ENCODE assay signal across 24 cellular contexts in genomic region chr18:9659499-9660387, GRCh38.
"Had no signal": no experiment of that assay in that cellular context is flagged by ENCODE, and none has a peak within 500 bp of the region (broad histone marks: within the 10 kb centered on the region; RNA-seq: fewer than 3 reads in every experiment).

No MANE protein-coding gene starts in this region.

- DNase-seq: activated B cell treated with CpG ODN at 0.5 μM for 24 hours; activated CD4-positive, alpha-beta T cell treated with anti-CD3 and anti-CD28 coated beads for 4 hours; activated CD8-positive, alpha-beta T cell treated with anti-CD3 and anti-CD28 coated beads for 36 hours; activated naive CD4-positive, alpha-beta T cell treated with Interleukin-2 at 50 U/mL for 16 hours; activated naive CD8-positive, alpha-beta T cell treated with anti-CD3 and anti-CD28 coated beads, Interleukin-2, amount 10 ng/mL, durations not matched to agents 7 days and 5 days; activated T-cell treated with anti-CD3 and anti-CD28 coated beads, Interleukin-2, amount 50 U/mL, for 1 hour; amygdala; body of pancreas; caudate nucleus; dorsolateral prefrontal cortex; endodermal cell; heart left ventricle; kidney glomerular epithelial cell; left ventricle myocardium inferior; pancreas; right lobe of liver; small intestine; stimulated activated CD4-positive, alpha-beta T cell treated with anti-CD3 and anti-CD28 coated beads, Interleukin-15, amount 100 ng/mL, for 24 hours; stimulated activated CD4-positive, alpha-beta T cell treated with anti-CD3 and anti-CD28 coated beads, Interleukin-2, amount 100 ng/mL, for 48 hours; transverse colon had no signal

- H3K36me3 Mint-ChIP-seq: activated naive CD8-positive, alpha-beta T cell treated with anti-CD3 and anti-CD28 coated beads, Interleukin-2, amount 10 ng/mL, durations not matched to agents 7 days and 5 days had no signal

- ATAC-seq: activated CD8-positive, alpha-beta T cell treated with anti-CD3 and anti-CD28 coated beads for 36 hours; activated T-helper 17 cell treated with anti-CD3 and anti-CD28 coated beads, Interleukin-2, amount 50 U/mL, for 72 hours; body of pancreas; gastroesophageal sphincter; heart left ventricle; pancreas had no signal

- H3K4me1 ChIP-seq: body of pancreas, gastroesophageal sphincter, heart left ventricle, left ventricle myocardium inferior, pancreas, right lobe of liver, transverse colon had no signal

- H3K27me3 Mint-ChIP-seq: activated B cell treated with CpG ODN at 0.5 μM for 24 hours; activated CD8-positive, alpha-beta T cell treated with anti-CD3 and anti-CD28 coated beads for 36 hours; stimulated activated naive CD8-positive, alpha-beta T cell treated with anti-CD3 and anti-CD28 coated beads, Interleukin-15, Interleukin-2, amounts not matched to agents 100 ng/mL and 50 ng/mL, for 24 hours had no signal

- H3K9me3 Mint-ChIP-seq: activated B cell treated with CpG ODN at 0.5 μM for 24 hours; activated CD8-positive, alpha-beta T cell treated with anti-CD3 and anti-CD28 coated beads for 36 hours; activated naive CD8-positive, alpha-beta T cell treated with anti-CD3 and anti-CD28 coated beads, Interleukin-2, amount 10 ng/mL, durations not matched to agents 7 days and 5 days; activated T-helper 17 cell treated with anti-CD3 and anti-CD28 coated beads, Interleukin-2, amount 50 U/mL, for 72 hours; endodermal cell; stimulated activated naive CD8-positive, alpha-beta T cell treated with anti-CD3 and anti-CD28 coated beads, Interleukin-15, Interleukin-2, amounts not matched to agents 100 ng/mL and 50 ng/mL, for 24 hours; T-helper 2 cell treated with Interferon-gamma antibody and Interleukin-4, amounts not matched to agents 5 μg/mL and 100 μg/mL, for 36 hours had no signal

- H3K4me3 Mint-ChIP-seq: activated B cell treated with CpG ODN at 0.5 μM for 24 hours; activated CD8-positive, alpha-beta T cell treated with anti-CD3 and anti-CD28 coated beads for 36 hours; activated naive CD8-positive, alpha-beta T cell treated with anti-CD3 and anti-CD28 coated beads, Interleukin-2, amount 10 ng/mL, durations not matched to agents 7 days and 5 days; activated T-helper 17 cell treated with anti-CD3 and anti-CD28 coated beads, Interleukin-2, amount 50 U/mL, for 72 hours; endodermal cell; stimulated activated naive CD8-positive, alpha-beta T cell treated with anti-CD3 and anti-CD28 coated beads, Interleukin-15, Interleukin-2, amounts not matched to agents 100 ng/mL and 50 ng/mL, for 24 hours; T-helper 2 cell treated with Interferon-gamma antibody and Interleukin-4, amounts not matched to agents 5 μg/mL and 100 μg/mL, for 36 hours had no signal

- H3K4me3 ChIP-seq: body of pancreas, dorsolateral prefrontal cortex, gastroesophageal sphincter, heart left ventricle, left ventricle myocardium inferior, pancreas, right lobe of liver, transverse colon had no signal

- H3K27ac ChIP-seq: body of pancreas, dorsolateral prefrontal cortex, gastroesophageal sphincter, heart left ventricle, left ventricle myocardium inferior, pancreas, right lobe of liver, transverse colon had no signal

- H3K36me3 ChIP-seq: gastroesophageal sphincter, heart left ventricle, left ventricle myocardium inferior, pancreas, right lobe of liver, transverse colon had no signal

- H3K27me3 ChIP-seq: body of pancreas, dorsolateral prefrontal cortex, gastroesophageal sphincter, heart left ventricle, pancreas, right lobe of liver, transverse colon had no signal

- H3K4me1 Mint-ChIP-seq: activated B cell treated with CpG ODN at 0.5 μM for 24 hours; activated naive CD8-positive, alpha-beta T cell treated with anti-CD3 and anti-CD28 coated beads, Interleukin-2, amount 10 ng/mL, durations not matched to agents 7 days and 5 days; activated T-helper 17 cell treated with anti-CD3 and anti-CD28 coated beads, Interleukin-2, amount 50 U/mL, for 72 hours; endodermal cell had no signal

- H3K9me3 ChIP-seq: body of pancreas, gastroesophageal sphincter, heart left ventricle, left ventricle myocardium inferior, pancreas, right lobe of liver, transverse colon had no signal

- H3K27ac Mint-ChIP-seq: activated B cell treated with CpG ODN at 0.5 μM for 24 hours; activated CD8-positive, alpha-beta T cell treated with anti-CD3 and anti-CD28 coated beads for 36 hours; activated naive CD8-positive, alpha-beta T cell treated with anti-CD3 and anti-CD28 coated beads, Interleukin-2, amount 10 ng/mL, durations not matched to agents 7 days and 5 days; activated T-helper 17 cell treated with anti-CD3 and anti-CD28 coated beads, Interleukin-2, amount 50 U/mL, for 72 hours; endodermal cell; stimulated activated naive CD8-positive, alpha-beta T cell treated with anti-CD3 and anti-CD28 coated beads, Interleukin-15, Interleukin-2, amounts not matched to agents 100 ng/mL and 50 ng/mL, for 24 hours; T-helper 2 cell treated with Interferon-gamma antibody and Interleukin-4, amounts not matched to agents 5 μg/mL and 100 μg/mL, for 36 hours had no signal
